Comparison of ENCODE assay signal across 18 cellular contexts in the genomic region with DNA sequence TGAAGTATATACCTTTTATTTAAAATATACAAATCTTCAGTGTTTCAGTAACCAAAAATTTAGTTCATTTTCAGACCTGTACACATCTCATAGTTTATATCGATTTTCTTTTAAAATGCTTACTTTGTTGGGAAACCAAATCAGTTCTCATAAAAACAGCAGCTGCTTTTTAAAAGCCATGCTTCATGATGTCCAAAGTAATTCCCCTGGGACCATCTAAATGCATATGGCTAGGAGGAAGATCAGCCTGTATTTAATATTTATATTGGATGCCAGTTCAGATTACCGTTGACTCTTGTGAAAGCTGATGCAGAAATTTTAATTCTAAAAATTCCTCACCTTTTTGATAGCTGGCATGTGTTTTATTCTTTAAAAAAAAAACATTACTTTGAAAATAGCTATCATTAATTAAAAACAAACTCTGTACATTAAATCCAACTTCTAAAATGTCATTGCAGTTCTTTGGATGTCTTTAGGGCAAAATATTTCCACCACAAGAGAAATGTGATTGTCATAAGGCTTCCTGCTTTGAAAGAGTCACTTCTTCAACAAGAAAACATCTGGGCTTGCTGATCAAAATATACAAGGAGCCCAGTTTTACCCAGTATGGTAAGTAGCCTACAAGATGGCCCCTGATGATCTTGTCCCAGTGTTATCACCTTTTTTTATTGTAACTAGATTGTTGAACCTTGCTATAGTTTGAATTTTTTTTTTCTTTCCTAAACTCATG.
DNase-seq lines count a peak whose midpoint lies in the region; ATAC-seq lines count a peak whose summit lies in the region.
"Had no signal": no experiment of that assay in that cellular context is flagged by ENCODE, and none has a peak within 500 bp of the region (broad histone marks: within the 10 kb centered on the region; RNA-seq: fewer than 3 reads in every experiment).

No MANE protein-coding gene starts in this region.

- no peaks in the 10 kb centered on the region for H3K4me1 Mint-ChIP-seq in activated T-cell treated with anti-CD3 and anti-CD28 coated beads, Interleukin-2, amount 50 U/mL, for 72 hours (ENCODE audit: low read depth)

- ATAC-seq in GM18909 (IDR thresholded peaks at IDR 0.05; ENCODE audit: poor library complexity, unreplicated experiment) = no peak
- ATAC-seq in activated T-cell treated with anti-CD3 and anti-CD28 coated beads, Interleukin-2, amount 50 U/mL, for 72 hours (replicated peaks in 1 of 2) = no peak
- ATAC-seq: PC-3 had no signal

- no peaks in the 10 kb centered on the region for H3K27me3 Mint-ChIP-seq in activated T-cell treated with anti-CD3 and anti-CD28 coated beads, Interleukin-2, amount 50 U/mL, for 72 hours (ENCODE audit: low read depth)
- H3K27me3 Mint-ChIP-seq: CD4-positive, alpha-beta T cell had no signal

- H3K27ac Mint-ChIP-seq in activated T-cell treated with anti-CD3 and anti-CD28 coated beads, Interleukin-2, amount 50 U/mL, for 72 hours = no peak overlapping the region
- H3K27ac Mint-ChIP-seq: CD4-positive, alpha-beta T cell had no signal

- H3K4me3 Mint-ChIP-seq in activated T-cell treated with anti-CD3 and anti-CD28 coated beads, Interleukin-2, amount 50 U/mL, for 72 hours = no peak overlapping the region
- H3K4me3 Mint-ChIP-seq: CD4-positive, alpha-beta T cell had no signal

- H3K36me3 Mint-ChIP-seq in activated T-cell treated with anti-CD3 and anti-CD28 coated beads, Interleukin-2, amount 50 U/mL, for 72 hours (ENCODE audit: insufficient read depth in 2 of 2) = no peaks in the 10 kb centered on the region

- H3K9me3 Mint-ChIP-seq in activated T-cell treated with anti-CD3 and anti-CD28 coated beads, Interleukin-2, amount 50 U/mL, for 72 hours = peaks cover 0 to 2% of the 10 kb centered on the region in 2 donors

- DNase-seq in NCI-H748 (lab: John Stamatoyannopoulos, UW; ENCODE audit: unreplicated experiment) = peak; percentile 21
- DNase-seq in NCI-H748 treated with DMSO at 0.1 percent for 48 hours (lab: John Stamatoyannopoulos, UW) = no peak
- DNase-seq in DMS153 treated with DMSO at 0.1 percent for 48 hours (lab: John Stamatoyannopoulos, UW; ENCODE audit: unreplicated experiment) = peak; percentile 30
- DNase-seq in NCI-H524 (lab: John Stamatoyannopoulos, UW) = peak; percentile 46 to 93
- peak; percentile 56 for DNase-seq in foreskin melanocyte
- DNase-seq in T-helper 1 cell = no peak
- no peak for DNase-seq in activated T-cell treated with anti-CD3 and anti-CD28 coated beads, Interleukin-2, amount 50 U/mL, for 72 hours
- DNase-seq: AML-193; CD4-positive, alpha-beta T cell; COR-L47; GM23248; H7; NCI-H1048; NCI-H2029; NCI-H446; NCI-H526 treated with DMSO at 0.1 percent for 48 hours; PC-3 had no signal

Comparison
In these comparisons a context has a peak if more than half of its experiments do, and no peak if none do; other contexts are left out.
1. DNase-seq: peak in NCI-H748 (single experiment), DMS153 treated with DMSO at 0.1 percent for 48 hours (single experiment), NCI-H524 (2 of 2) and foreskin melanocyte (single experiment); none in NCI-H748 treated with DMSO at 0.1 percent for 48 hours (single experiment), T-helper 1 cell (0 of 5) and activated T-cell treated with anti-CD3 and anti-CD28 coated beads, Interleukin-2, amount 50 U/mL, for 72 hours (0 of 2).